Comparison of ENCODE assay signal across 10 cellular contexts in genomic region chr7:86793129-86793528, GRCh38.
"Had no signal": no experiment of that assay in that cellular context is flagged by ENCODE, and none has a peak within 500 bp of the region (broad histone marks: within the 10 kb centered on the region; RNA-seq: fewer than 3 reads in every experiment).

No MANE protein-coding gene starts in this region.

- H3K4me3 Mint-ChIP-seq: HFFc6, IgD-negative memory B cell had no signal

- H3K36me3 Mint-ChIP-seq: IgD-negative memory B cell had no signal

- H2AFZ ChIP-seq: GM23248 had no signal

- H3K27ac ChIP-seq: GM23248, HL-60 had no signal

- DNase-seq: GM23248, GOT3, H7, HFFc6, KBM-7 had no signal

- ATAC-seq: HCT116, HepG2 had no signal

- H3K27ac Mint-ChIP-seq: HFFc6, IgD-negative memory B cell had no signal

- H3K36me3 ChIP-seq: HAP-1 had no signal

- H3K9me3 ChIP-seq: HAP-1 had no signal

- H3K4me3 ChIP-seq: GM23248, HAP-1 had no signal

- H3K9ac ChIP-seq: GM23248 had no signal
